In genomic region chr1:94951056-94951455, GRCh38 we compare ENCODE assay signal across 1 cellular context.
TF ChIP-seq lines count a peak whose summit lies in the region.

No MANE protein-coding gene starts in this region.

TF ChIP-seq in SK-N-SH, 30 proteins besides CTCF, POLR2A, EP300 and RAD21 (continued from another document):
- TF ChIP-seq MXI1 (IDR thresholded peaks at IDR 0.05; ENCODE audit: low read depth, low read length) (no peak), TEAD4 (IDR thresholded peaks at IDR 0.05; ENCODE audit: borderline replicate concordance, insufficient read depth) (no peak), JUND (IDR thresholded peaks at IDR 0.05) (no peak), RCOR1 (IDR thresholded peaks at IDR 0.05; ENCODE audit: low read length) (no peak), EZH2phosphoT487 (IDR thresholded peaks at IDR 0.05; ENCODE audit: borderline replicate concordance, low read depth) (no peak), MAX (IDR thresholded peaks at IDR 0.05; ENCODE audit: low read depth) (no peak), NFIC (IDR thresholded peaks at IDR 0.05; ENCODE audit: borderline replicate concordance) (no peak)
